Comparison of ENCODE assay signal across 9 cellular contexts in the genomic region with DNA sequence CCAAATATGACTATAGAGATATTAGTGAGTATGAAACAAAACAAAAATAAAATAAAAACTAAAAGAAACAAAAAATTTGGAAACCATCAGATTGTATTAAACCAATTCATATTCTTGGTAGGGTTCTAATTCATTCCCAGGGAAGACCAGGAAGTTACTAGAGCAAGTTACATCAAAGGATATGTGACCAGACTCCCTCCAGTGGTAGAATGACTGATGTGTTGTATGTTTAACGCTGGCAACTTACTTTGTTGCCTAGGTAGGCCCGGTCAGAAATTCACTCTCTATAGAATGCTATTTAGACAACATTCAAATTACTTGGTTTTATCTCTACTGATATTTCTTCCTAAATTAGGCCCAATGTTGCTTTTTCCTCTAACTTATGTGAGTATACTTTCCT. TPM values are rescaled to one million over a fixed set of nuclear protein-coding genes. Genes with fewer than 3 reads are reported as not detected.
DNase-seq lines count a peak whose midpoint lies in the region; ATAC-seq and FAIRE-seq lines count a peak whose summit lies in the region.
"Had no signal": no experiment of that assay in that cellular context is flagged by ENCODE, and none has a peak within 500 bp of the region (broad histone marks: within the 10 kb centered on the region; RNA-seq: fewer than 3 reads in every experiment).

No MANE protein-coding gene starts in this region.

- peaks cover 7% of the 10 kb centered on the region for H3K27me3 Mint-ChIP-seq in activated CD8-positive, alpha-beta memory T cell treated with anti-CD3 and anti-CD28 coated beads, Interleukin-2, amount 10 ng/mL, durations not matched to agents 7 days and 5 days

- DNase-seq in GM03348 (ENCODE audit: low spot score) (peak; percentile 60), NCI-H510A (lab: John Stamatoyannopoulos, UW) (peak; percentile 14), midbrain (lab: John Stamatoyannopoulos, UW) (peak; percentile 62), T1000 (lab: John Stamatoyannopoulos, UW) (no peak), mesenteric fat pad (ENCODE audit: low spot score) (no peak)
- no peak for DNase-seq in activated CD8-positive, alpha-beta memory T cell treated with anti-CD3 and anti-CD28 coated beads, Interleukin-2, amount 10 ng/mL, durations not matched to agents 7 days and 5 days
- DNase-seq: activated B cell treated with CpG ODN at 0.5 μM for 24 hours had no signal

- peaks cover 1% of the 10 kb centered on the region for H3K36me3 Mint-ChIP-seq in activated CD8-positive, alpha-beta memory T cell treated with anti-CD3 and anti-CD28 coated beads, Interleukin-2, amount 10 ng/mL, durations not matched to agents 7 days and 5 days

- H3K27ac Mint-ChIP-seq in activated CD8-positive, alpha-beta memory T cell treated with anti-CD3 and anti-CD28 coated beads, Interleukin-2, amount 10 ng/mL, durations not matched to agents 7 days and 5 days, result no peak overlapping the region
- H3K27ac Mint-ChIP-seq: activated B cell treated with CpG ODN at 0.5 μM for 24 hours had no signal

- CTCF ChIA-PET in activated CD8-positive, alpha-beta memory T cell treated with anti-CD3 and anti-CD28 coated beads, Interleukin-2, amount 10 ng/mL, durations not matched to agents 7 days and 5 days (lab: Charles Lee), result no interaction called here

- ATAC-seq in HG02759 (IDR thresholded peaks at IDR 0.05; ENCODE audit: unreplicated experiment), result peak; percentile 79
- no peak for ATAC-seq in activated CD8-positive, alpha-beta memory T cell treated with anti-CD3 and anti-CD28 coated beads, Interleukin-2, amount 10 ng/mL, durations not matched to agents 7 days and 5 days

- FAIRE-seq in colon (lab: Jason Lieb, UNC), result peak; percentile 70

- H3K4me1 Mint-ChIP-seq in activated CD8-positive, alpha-beta memory T cell treated with anti-CD3 and anti-CD28 coated beads, Interleukin-2, amount 10 ng/mL, durations not matched to agents 7 days and 5 days, result peaks cover 2% of the 10 kb centered on the region

- peaks cover 2% of the 10 kb centered on the region for H3K9me3 Mint-ChIP-seq in activated CD8-positive, alpha-beta memory T cell treated with anti-CD3 and anti-CD28 coated beads, Interleukin-2, amount 10 ng/mL, durations not matched to agents 7 days and 5 days (ENCODE audit: low read depth)

- no peak overlapping the region for H3K4me3 Mint-ChIP-seq in activated CD8-positive, alpha-beta memory T cell treated with anti-CD3 and anti-CD28 coated beads, Interleukin-2, amount 10 ng/mL, durations not matched to agents 7 days and 5 days
- H3K4me3 Mint-ChIP-seq: activated B cell treated with CpG ODN at 0.5 μM for 24 hours had no signal

RNA-seq across cellular contexts. Expression of gene PHYHIPL, which starts 5.2 kb away (rescaled TPM):
- not detected for total RNA-seq in mesenteric fat pad
- total RNA-seq in activated CD8-positive, alpha-beta memory T cell treated with anti-CD3 and anti-CD28 coated beads, Interleukin-2, amount 10 ng/mL, durations not matched to agents 7 days and 5 days, result not detected
- total RNA-seq: activated B cell treated with CpG ODN at 0.5 μM for 24 hours had no signal

Comparison
In these comparisons a context has a peak if more than half of its experiments do, and no peak if none do; other contexts are left out.
1. DNase-seq: peak in GM03348 (single experiment), NCI-H510A (single experiment) and midbrain (single experiment); none in T1000 (single experiment), mesenteric fat pad (single experiment) and activated CD8-positive, alpha-beta memory T cell treated with anti-CD3 and anti-CD28 coated beads, Interleukin-2, amount 10 ng/mL, durations not matched to agents 7 days and 5 days (single experiment).